ENCODE assay signal across 1 cellular context in genomic region chr17:45436625-45437460, GRCh38.
TF ChIP-seq lines count a peak whose summit lies in the region.

No MANE protein-coding gene starts in this region.

TF ChIP-seq in endothelial cell of umbilical vein, 7 proteins besides CTCF, POLR2A, EP300 and RAD21 (continued from another document):
- TF ChIP-seq EZH2 (IDR thresholded peaks at IDR 0.05; ENCODE audit: borderline replicate concordance, low read depth, low read length, severe bottlenecking) (no peak), FOS (IDR thresholded peaks at IDR 0.05; ENCODE audit: borderline replicate concordance, insufficient read depth, low read length) (no peak)
